Comparison of ENCODE assay signal across 18 cellular contexts in genomic region chr5:100464418-100464817, GRCh38.
A peak's percentile ranks its signal among the peaks of the same experiment; 100 is the strongest.
DNase-seq lines count a peak whose midpoint lies in the region; TF ChIP-seq lines count a peak whose summit lies in the region.
"Had no signal": no experiment of that assay in that cellular context is flagged by ENCODE, and none has a peak within 500 bp of the region (broad histone marks: within the 10 kb centered on the region; RNA-seq: fewer than 3 reads in every experiment).

No MANE protein-coding gene starts in this region.

- no peak overlapping the region for H3K4me3 Mint-ChIP-seq in Calu3 (ENCODE audit: low read depth, unreplicated experiment)
- H3K4me3 Mint-ChIP-seq in endothelial cell (ENCODE audit: unreplicated experiment) = no peak overlapping the region
- H3K4me3 Mint-ChIP-seq: activated CD4-positive, alpha-beta memory T cell treated with anti-CD3 and anti-CD28 coated beads, Interleukin-2, amount 10 ng/mL, durations not matched to agents 7 days and 5 days; brain; type B pancreatic cell had no signal

- no peak for TF ChIP-seq POLR2A in Peyer's patch (IDR thresholded peaks at IDR 0.05)

- no peaks in the 10 kb centered on the region for H3K4me1 ChIP-seq in Peyer's patch
- no peaks in the 10 kb centered on the region for H3K4me1 ChIP-seq in colonic mucosa
- H3K4me1 ChIP-seq: BLaER1 had no signal

- H3K27ac ChIP-seq in Peyer's patch (no peak overlapping the region), colonic mucosa (no peak overlapping the region)
- H3K27ac ChIP-seq: BLaER1 had no signal

- H3K9me3 Mint-ChIP-seq in Calu3 (ENCODE audit: low read depth, unreplicated experiment) (peaks cover 8% of the 10 kb centered on the region), endothelial cell (ENCODE audit: unreplicated experiment) (no peaks in the 10 kb centered on the region)
- H3K9me3 Mint-ChIP-seq: activated CD4-positive, alpha-beta memory T cell treated with anti-CD3 and anti-CD28 coated beads, Interleukin-2, amount 10 ng/mL, durations not matched to agents 7 days and 5 days had no signal

- intact Hi-C loops in Calu3 (cut with micrococcal nuclease; ENCODE audit: unreplicated experiment) = no loop called here
- intact Hi-C loops in colonic mucosa (cut with DNase I) = no loop called here

- H3K27me3 Mint-ChIP-seq in Calu3 (ENCODE audit: unreplicated experiment) = no peaks in the 10 kb centered on the region
- no peaks in the 10 kb centered on the region for H3K27me3 Mint-ChIP-seq in endothelial cell (ENCODE audit: unreplicated experiment)
- H3K27me3 Mint-ChIP-seq: brain, type B pancreatic cell had no signal

- no TSS peak for BruUV-seq in Calu3 (replicated peaks; lab: Mats Ljungman, UMichigan)

- CTCF ChIA-PET in Calu3 (lab: Charles Lee) = no interaction called here

- DNase-seq in Calu3 = peak; percentile 9
- DNase-seq in NCI-H226 = peak; percentile 32
- peak; percentile 74 for DNase-seq in epithelial cell of esophagus (ENCODE audit: low read depth)
- peak; percentile 84 for DNase-seq in myocyte (ENCODE audit: low read depth)
- DNase-seq in HuH-7 (ENCODE audit: low spot score) = no peak
- no peak for DNase-seq in Peyer's patch
- no peak for DNase-seq in endothelial cell (ENCODE audit: low spot score)
- no peak for DNase-seq in colonic mucosa
- DNase-seq: activated CD4-positive, alpha-beta memory T cell treated with anti-CD3 and anti-CD28 coated beads, Interleukin-2, amount 10 ng/mL, durations not matched to agents 7 days and 5 days; DMS79 treated with DMSO at 0.1 percent for 48 hours; KBM-7; NCI-H526; posterior cingulate gyrus; T-helper 9 cell had no signal

- H3K27ac Mint-ChIP-seq in Calu3 (ENCODE audit: unreplicated experiment) (no peak overlapping the region), endothelial cell (ENCODE audit: unreplicated experiment) (no peak overlapping the region)
- H3K27ac Mint-ChIP-seq: activated CD4-positive, alpha-beta memory T cell treated with anti-CD3 and anti-CD28 coated beads, Interleukin-2, amount 10 ng/mL, durations not matched to agents 7 days and 5 days; activated T-helper 2 cell treated with anti-CD3 and anti-CD28 coated beads, Interferon-gamma antibody, Interleukin-2, Interleukin-4, amounts not matched to agents 10 μg/mL and 5 μg/mL and 100 μg/mL, durations not matched to agents 14 hours and 24 hours and 36 hours; brain; type B pancreatic cell had no signal

- TF ChIP-seq CTCF in Calu3 (IDR thresholded peaks at IDR 0.05; ENCODE audit: unreplicated experiment) = no peak
- no peak for TF ChIP-seq CTCF in epithelial cell of esophagus (IDR thresholded peaks at IDR 0.05; ENCODE audit: insufficient read depth, low read depth, low read length, missing control alignments)
- no peak for TF ChIP-seq CTCF in Peyer's patch (IDR thresholded peaks at IDR 0.05)
- TF ChIP-seq CTCF in endothelial cell (IDR thresholded peaks at IDR 0.05; ENCODE audit: unreplicated experiment) = no peak
- no peak for TF ChIP-seq CTCF in colonic mucosa (IDR thresholded peaks at IDR 0.05)

- no peak overlapping the region for H3K9ac ChIP-seq in colonic mucosa (ENCODE audit: low read depth in 2 of 2, low read length in 2 of 2)
- H3K9ac ChIP-seq: BLaER1 had no signal

- H3K9me3 ChIP-seq in Peyer's patch (no peaks in the 10 kb centered on the region), colonic mucosa (no peaks in the 10 kb centered on the region)
- H3K9me3 ChIP-seq: BLaER1 had no signal

- H3K4me1 Mint-ChIP-seq in Calu3 (ENCODE audit: low read depth, unreplicated experiment) (no peaks in the 10 kb centered on the region), endothelial cell (ENCODE audit: unreplicated experiment) (peaks cover 10% of the 10 kb centered on the region)
- H3K4me1 Mint-ChIP-seq: activated CD4-positive, alpha-beta memory T cell treated with anti-CD3 and anti-CD28 coated beads, Interleukin-2, amount 10 ng/mL, durations not matched to agents 7 days and 5 days; brain had no signal

- H3K4me3 ChIP-seq in epithelial cell of esophagus (ENCODE audit: low read length) = no peak overlapping the region
- no peak overlapping the region for H3K4me3 ChIP-seq in Peyer's patch
- H3K4me3 ChIP-seq in colonic mucosa = no peak overlapping the region
- H3K4me3 ChIP-seq: BLaER1 had no signal

- H3K36me3 ChIP-seq in Peyer's patch (no peaks in the 10 kb centered on the region), colonic mucosa (no peaks in the 10 kb centered on the region)
- H3K36me3 ChIP-seq: BLaER1 had no signal

- H3K27me3 ChIP-seq in Peyer's patch (no peaks in the 10 kb centered on the region), colonic mucosa (no peaks in the 10 kb centered on the region)
- H3K27me3 ChIP-seq: BLaER1 had no signal

- H3K36me3 Mint-ChIP-seq in Calu3 (ENCODE audit: insufficient read depth, unreplicated experiment) (no peaks in the 10 kb centered on the region), endothelial cell (ENCODE audit: low read depth, unreplicated experiment) (no peaks in the 10 kb centered on the region)
- H3K36me3 Mint-ChIP-seq: type B pancreatic cell had no signal

Comparison
In these comparisons a context has a peak if more than half of its experiments do, and no peak if none do; other contexts are left out.
1. DNase-seq: peak in Calu3 (single experiment), NCI-H226 (single experiment), epithelial cell of esophagus (single experiment) and myocyte (single experiment); none in HuH-7 (single experiment), Peyer's patch (0 of 3), endothelial cell (single experiment) and colonic mucosa (single experiment).